Comparison of ENCODE assay signal across 8 cellular contexts in genomic region chr1:40386311-40386778, GRCh38. TPM values are rescaled to one million over a fixed set of nuclear protein-coding genes. Genes with fewer than 3 reads are reported as not detected.
DNase-seq lines count a peak whose midpoint lies in the region; ATAC-seq and TF ChIP-seq lines count a peak whose summit lies in the region.

No MANE protein-coding gene starts in this region.

- H3K27me3 ChIP-seq in GM06990 (replicated peaks; ENCODE audit: control insufficient read depth, insufficient read depth, low read length) (no peaks in the 10 kb centered on the region), Peyer's patch (no peaks in the 10 kb centered on the region), esophagus squamous epithelium (no peaks in the 10 kb centered on the region), sigmoid colon (no peaks in the 10 kb centered on the region)

- TF ChIP-seq POLR2A in Peyer's patch (IDR thresholded peaks at IDR 0.05) (no peak), esophagus squamous epithelium (IDR thresholded peaks at IDR 0.05) (no peak), sigmoid colon (IDR thresholded peaks at IDR 0.05) (no peak)

- TF ChIP-seq EP300 in sigmoid colon (IDR thresholded peaks at IDR 0.05) = no peak

- no peak for ATAC-seq in HG03342 (IDR thresholded peaks at IDR 0.05; ENCODE audit: unreplicated experiment)

- H3K36me3 ChIP-seq in GM06990 (ENCODE audit: control insufficient read depth, insufficient read depth, low read length) = peaks cover 1% of the 10 kb centered on the region
- no peaks in the 10 kb centered on the region for H3K36me3 ChIP-seq in Peyer's patch
- H3K36me3 ChIP-seq in esophagus squamous epithelium = peaks cover 0 to 8% (median 0%) of the 10 kb centered on the region in 3 donors
- no peaks in the 10 kb centered on the region for H3K36me3 ChIP-seq in sigmoid colon

- H3K4me1 ChIP-seq in Peyer's patch (peaks cover under 1 to 56% (median 31%) of the 10 kb centered on the region in 4 donors), esophagus squamous epithelium (peaks cover 10 to 88% (median 34%) of the 10 kb centered on the region in 3 donors), sigmoid colon (peaks cover 0 to 38% (median 22%) of the 10 kb centered on the region in 4 donors)

- TF ChIP-seq CTCF in GM06990 (IDR thresholded peaks at IDR 0.05; ENCODE audit: insufficient read depth, low read length, poor library complexity, severe bottlenecking) (no peak), Peyer's patch (IDR thresholded peaks at IDR 0.05) (no peak), esophagus squamous epithelium (IDR thresholded peaks at IDR 0.05) (no peak), sigmoid colon (IDR thresholded peaks at IDR 0.05) (no peak)

- DNase-seq in GM06990 (ENCODE audit: extremely low read depth, insufficient read length) = no peak
- no peak for DNase-seq in Peyer's patch
- DNase-seq in esophagus squamous epithelium (lab: John Stamatoyannopoulos, UW) = no peak
- DNase-seq in sigmoid colon = no peak
- no peak for DNase-seq in SKM-1 (lab: John Stamatoyannopoulos, UW; ENCODE audit: unreplicated experiment)
- no peak for DNase-seq in NCI-H748 (lab: John Stamatoyannopoulos, UW; ENCODE audit: unreplicated experiment)
- DNase-seq in NCI-H446 treated with DMSO at 0.1 percent for 48 hours (lab: John Stamatoyannopoulos, UW) = no peak

- H3K4me3 ChIP-seq in GM06990 (replicated peaks; ENCODE audit: low read depth, low read length) (peak overlapping the region; percentile 56), Peyer's patch (peak overlapping the region; percentile 2 to 26 (median 8)), esophagus squamous epithelium (peak overlapping the region in 1 of 4 donors; percentile 27), sigmoid colon (no peak overlapping the region)

- 51 to 58% methylated on average over 5 of the region's 5 CpGs for WGBS in esophagus squamous epithelium, 2 donors
- 39 to 75% methylated on average over 5 of the region's 5 CpGs for WGBS in sigmoid colon, 2 donors

- no peaks in the 10 kb centered on the region for H3K9me3 ChIP-seq in Peyer's patch
- H3K9me3 ChIP-seq in esophagus squamous epithelium = no peaks in the 10 kb centered on the region
- H3K9me3 ChIP-seq in sigmoid colon = no peaks in the 10 kb centered on the region

- intact Hi-C loops in esophagus squamous epithelium (cut with DNase I) = no loop called here
- intact Hi-C loops in sigmoid colon (cut with DNase I) = no loop called here

- peak overlapping the region; percentile 87 to 100 (median 90) for H3K27ac ChIP-seq in Peyer's patch
- H3K27ac ChIP-seq in esophagus squamous epithelium = peak overlapping the region; percentile 71 to 91 (median 80)
- peak overlapping the region; percentile 49 to 74 (median 62) for H3K27ac ChIP-seq in sigmoid colon

RNA-seq across cellular contexts. Expression of gene SMAP2, which starts 12.8 kb away (rescaled TPM):
- total RNA-seq in Peyer's patch (100 to 1,000 TPM in 1 of 4 donors, 10 to 100 TPM in 3; 24.7 to 170 (median 33.7) TPM), esophagus squamous epithelium (10 to 100 TPM; 15.1 to 34.9 (median 23.8) TPM), sigmoid colon (10 to 100 TPM; 20.5 to 28.5 (median 25.5) TPM)
- polyA plus RNA-seq in sigmoid colon = 100 to 1,000 TPM in 1 of 3 donors, 10 to 100 TPM in 2; 22.8 to 113 (median 24.3) TPM

Comparison
In these comparisons a context has a peak if more than half of its experiments do, and no peak if none do; other contexts are left out.
1. H3K4me3 ChIP-seq: peak in GM06990 (single experiment) and Peyer's patch (4 of 4); none in sigmoid colon (0 of 4).
2. Peak in every context shown above with its lines, with median percentiles within 50 percentile points of each other: H3K27ac ChIP-seq.